In the genomic region with DNA sequence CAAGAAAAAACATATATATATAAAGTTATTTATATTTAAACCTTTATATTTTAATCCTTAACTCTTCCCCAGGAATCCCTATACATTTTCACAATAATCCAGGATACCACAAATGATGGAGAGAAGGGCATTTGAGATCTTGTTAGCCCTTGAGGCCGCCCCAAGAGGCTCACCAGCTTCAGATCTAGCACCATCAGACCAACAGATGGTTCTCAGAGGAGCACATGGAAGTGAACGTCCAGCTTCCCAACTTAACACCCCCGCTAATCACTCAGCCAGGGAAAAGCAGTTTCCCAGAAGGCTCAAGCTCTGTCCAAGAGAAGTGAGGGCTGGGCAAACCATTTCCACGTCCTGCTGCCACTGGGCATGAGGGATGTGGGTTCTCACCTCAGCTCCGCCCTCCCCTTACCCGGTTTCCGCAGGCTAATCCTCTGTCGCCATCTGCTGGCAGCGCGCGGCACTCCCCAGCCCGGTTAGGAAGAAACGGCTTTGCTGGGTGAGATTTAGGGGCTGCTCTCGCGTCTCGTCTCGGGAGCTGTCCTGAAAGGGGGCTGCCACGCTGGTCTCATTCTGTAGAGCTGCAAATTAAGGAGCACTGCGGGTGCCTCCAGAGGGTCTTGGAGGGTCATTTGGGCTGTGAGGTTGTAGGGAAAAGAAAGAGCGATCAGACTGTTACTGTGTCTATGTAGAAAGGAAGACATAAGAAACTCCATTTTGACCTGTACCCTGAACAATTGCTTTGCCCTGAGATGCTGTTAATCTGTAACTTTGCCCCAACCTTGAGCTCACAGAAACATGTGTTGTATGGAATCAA, we compare ENCODE assay signal across 9 cellular contexts. TPM values are rescaled to one million over a fixed set of nuclear protein-coding genes. Genes with fewer than 3 reads are reported as not detected.
DNase-seq lines count a peak whose midpoint lies in the region; ATAC-seq and TF ChIP-seq lines count a peak whose summit lies in the region.
"Had no signal": no experiment of that assay in that cellular context is flagged by ENCODE, and none has a peak within 500 bp of the region (broad histone marks: within the 10 kb centered on the region; RNA-seq: fewer than 3 reads in every experiment).

No MANE protein-coding gene starts in this region.

- CTCF ChIA-PET in CD4-positive, alpha-beta memory T cell (lab: Charles Lee; ENCODE audit: partially characterized antibody), result interaction anchor here (0.6 to 3.5 kb wide), 46 partner anchors 8 to 612 kb away, joined by 3 to 62 read pairs (median 5); partner anchors contain the start of genes DTX4 and FAM111B

- POLR2A ChIA-PET in CD4-positive, alpha-beta memory T cell (lab: Charles Lee; ENCODE audit: partially characterized antibody), result interaction anchor here (1.1 to 1.2 kb wide), 3 partner anchors 9 to 29 kb away, joined by 3 to 5 read pairs (median 4); partner anchors contain the start of gene FAM111B
- POLR2A ChIA-PET in naive thymus-derived CD8-positive, alpha-beta T cell (lab: Charles Lee), result interaction anchor here (0.6 to 1.3 kb wide), 2 partner anchors 9 to 396 kb away, joined by 3 read pairs; no protein-coding TSS in a partner anchor

- TF ChIP-seq CTCF in GM20000 (IDR thresholded peaks at IDR 0.05; ENCODE audit: extremely low read depth, missing control alignments) (peak; percentile 99), HL-60 (IDR thresholded peaks at IDR 0.05; ENCODE audit: insufficient read depth, low read length) (peak; percentile 98), OCI-LY3 (IDR thresholded peaks at IDR 0.05; ENCODE audit: low read depth, low read length) (peak; percentile 99)

- H3K27ac Mint-ChIP-seq in CD4-positive, alpha-beta memory T cell, result peak overlapping the region; percentile 5 to 92 (median 88)
- peak overlapping the region in 8 of 10 donors; percentile 14 to 82 (median 46) for H3K27ac Mint-ChIP-seq in naive thymus-derived CD8-positive, alpha-beta T cell

- peak overlapping the region; percentile 91 for H2AFZ ChIP-seq in OCI-LY3 (ENCODE audit: low read depth, low read length)

- no peaks in the 10 kb centered on the region for H3K9me3 ChIP-seq in CD4-positive, alpha-beta memory T cell (ENCODE audit: control insufficient read depth in 1 of 2, low read length in 2 of 2)
- H3K9me3 ChIP-seq in OCI-LY3 (ENCODE audit: insufficient read depth, low read length), result peaks cover 13% of the 10 kb centered on the region

- ATAC-seq in naive thymus-derived CD8-positive, alpha-beta T cell, result peak; percentile 100

- H3K4me3 ChIP-seq in CD4-positive, alpha-beta memory T cell (ENCODE audit: low read length in 2 of 2), result no peak overlapping the region
- H3K4me3 ChIP-seq in HL-60 (replicated peaks; ENCODE audit: insufficient read depth, low read length) (no peak overlapping the region), OCI-LY3 (ENCODE audit: low read length) (peak overlapping the region; percentile 70)

- H3K27ac ChIP-seq in CD4-positive, alpha-beta memory T cell (ENCODE audit: low read depth, low read length), result no peak overlapping the region
- H3K27ac ChIP-seq in HL-60 (replicated peaks), result no peak overlapping the region
- no peak overlapping the region for H3K27ac ChIP-seq in OCI-LY3 (ENCODE audit: low read length)

- DNase-seq in CD4-positive, alpha-beta memory T cell, result peak; percentile 82 to 88 (median 83)
- DNase-seq in GM20000 (ENCODE audit: low spot score) (peak; percentile 77), HL-60 (ENCODE audit: low read depth in 1 of 2, low spot score in 1 of 2) (peak; percentile 44 to 82), activated T-cell treated with anti-CD3 and anti-CD28 coated beads for 1 hour (ENCODE audit: low read depth) (peak; percentile 88), erythroblast (lab: John Stamatoyannopoulos, UW) (peak; percentile 72 to 85)
- DNase-seq in naive thymus-derived CD8-positive, alpha-beta T cell, result peak; percentile 69 to 93 (median 85)
- DNase-seq in stimulated activated CD8-positive, alpha-beta memory T cell treated with anti-CD3 and anti-CD28 coated beads, Interleukin-7, amount 100 ng/mL, for 48 hours (ENCODE audit: extremely low read depth in 1 of 2, low read depth in 1 of 2), result peak; percentile 62 to 78

- H4K20me1 ChIP-seq in OCI-LY3 (ENCODE audit: insufficient read depth, low read length), result no peaks in the 10 kb centered on the region

- H3K4me1 Mint-ChIP-seq in CD4-positive, alpha-beta memory T cell, result peaks cover 7 to 12% (median 8%) of the 10 kb centered on the region in 4 donors
- H3K4me1 Mint-ChIP-seq in naive thymus-derived CD8-positive, alpha-beta T cell, result peaks cover 4 to 12% (median 11%) of the 10 kb centered on the region in 4 donors

- peaks cover 8% of the 10 kb centered on the region for H3K4me1 ChIP-seq in CD4-positive, alpha-beta memory T cell (ENCODE audit: insufficient read depth, low read length)
- peaks cover 8% of the 10 kb centered on the region for H3K4me1 ChIP-seq in OCI-LY3 (ENCODE audit: low read length)

- H3K27me3 Mint-ChIP-seq in CD4-positive, alpha-beta memory T cell, result no peaks in the 10 kb centered on the region
- H3K27me3 Mint-ChIP-seq in naive thymus-derived CD8-positive, alpha-beta T cell, result no peaks in the 10 kb centered on the region

- H3K79me2 ChIP-seq in OCI-LY3 (ENCODE audit: low read length), result no peaks in the 10 kb centered on the region

- intact Hi-C loops in CD4-positive, alpha-beta memory T cell (cut with micrococcal nuclease), result loop anchor here (1.0 to 5.0 kb wide), 4 partner anchors 39 to 482 kb away; no protein-coding TSS in a partner anchor

- peak overlapping the region; percentile 26 for H3K9ac ChIP-seq in OCI-LY3 (ENCODE audit: low read length)

- H3K36me3 ChIP-seq in CD4-positive, alpha-beta memory T cell (ENCODE audit: insufficient read depth, low read length), result no peaks in the 10 kb centered on the region
- H3K36me3 ChIP-seq in OCI-LY3 (replicated peaks; ENCODE audit: low read depth, low read length), result peaks cover 27% of the 10 kb centered on the region

- H3K27me3 ChIP-seq in CD4-positive, alpha-beta memory T cell (ENCODE audit: insufficient read depth, low read length), result no peaks in the 10 kb centered on the region
- H3K27me3 ChIP-seq in HL-60 (ENCODE audit: insufficient read depth, poor library complexity, severe bottlenecking) (no peaks in the 10 kb centered on the region), OCI-LY3 (ENCODE audit: low read depth, low read length) (no peaks in the 10 kb centered on the region)

- peaks cover 0 to 16% (median 7%) of the 10 kb centered on the region in 8 donors for H3K9me3 Mint-ChIP-seq in CD4-positive, alpha-beta memory T cell
- peaks cover 0 to 19% (median 6%) of the 10 kb centered on the region in 9 donors for H3K9me3 Mint-ChIP-seq in naive thymus-derived CD8-positive, alpha-beta T cell

- H3K4me2 ChIP-seq in OCI-LY3 (ENCODE audit: low read length), result peak overlapping the region; percentile 78

- no peak for TF ChIP-seq POLR2A in erythroblast (IDR thresholded peaks at IDR 0.05; ENCODE audit: low read length)

- H3K4me3 Mint-ChIP-seq in CD4-positive, alpha-beta memory T cell, result peak overlapping the region in 7 of 8 donors; percentile 18 to 87 (median 68)
- peak overlapping the region in 9 of 10 donors; percentile 47 to 77 (median 64) for H3K4me3 Mint-ChIP-seq in naive thymus-derived CD8-positive, alpha-beta T cell

- peaks cover 44 to 58% of the 10 kb centered on the region in 2 donors for H3K36me3 Mint-ChIP-seq in CD4-positive, alpha-beta memory T cell
- peaks cover 16 to 58% (median 39%) of the 10 kb centered on the region in 3 donors for H3K36me3 Mint-ChIP-seq in naive thymus-derived CD8-positive, alpha-beta T cell

RNA-seq across cellular contexts. Expression of gene FAM111A, which starts 6.8 kb away (rescaled TPM):
- 100 to 1,000 TPM; 128 to 130 TPM for total RNA-seq in CD4-positive, alpha-beta memory T cell
- polyA plus RNA-seq in CD4-positive, alpha-beta memory T cell, result 10 to 100 TPM; 22.8 to 27.4 TPM
- total RNA-seq in naive thymus-derived CD8-positive, alpha-beta T cell, result 100 to 1,000 TPM; 113 to 117 TPM
- 10 to 100 TPM; 21.7 to 26.4 (median 22.9) TPM for polyA plus RNA-seq in naive thymus-derived CD8-positive, alpha-beta T cell

RNA-seq across cellular contexts. Expression of gene FAM111B, which starts 28.8 kb away (rescaled TPM):
- under 1 TPM; 0.23 to 0.53 TPM for total RNA-seq in CD4-positive, alpha-beta memory T cell
- polyA plus RNA-seq in CD4-positive, alpha-beta memory T cell, result under 1 TPM; 0.33 to 0.44 TPM
- total RNA-seq in naive thymus-derived CD8-positive, alpha-beta T cell, result 1 to 10 TPM; 2.9 to 4.6 TPM
- not detected for polyA plus RNA-seq in naive thymus-derived CD8-positive, alpha-beta T cell

RNA-seq across cellular contexts. Expression of gene DTX4, which starts 36.1 kb away (rescaled TPM):
- 1 to 10 TPM; 2.9 to 3.4 TPM for total RNA-seq in CD4-positive, alpha-beta memory T cell
- under 1 TPM; 0.09 to 0.76 TPM for polyA plus RNA-seq in CD4-positive, alpha-beta memory T cell
- 1 to 10 TPM; 3.3 to 3.5 TPM for total RNA-seq in naive thymus-derived CD8-positive, alpha-beta T cell
- polyA plus RNA-seq in naive thymus-derived CD8-positive, alpha-beta T cell, result under 1 TPM; 0.02 to 0.64 (median 0.14) TPM

RNA-seq across cellular contexts. Expression of gene GLYATL1B, which starts 49.7 kb away (rescaled TPM):
- total RNA-seq in CD4-positive, alpha-beta memory T cell, result not detected
- polyA plus RNA-seq in CD4-positive, alpha-beta memory T cell, result not detected
- total RNA-seq in naive thymus-derived CD8-positive, alpha-beta T cell, result not detected
- not detected for polyA plus RNA-seq in naive thymus-derived CD8-positive, alpha-beta T cell
- polyA plus RNA-seq: adipose tissue had no signal
